1 cellular context compared by ENCODE assay signal in the genomic region with DNA sequence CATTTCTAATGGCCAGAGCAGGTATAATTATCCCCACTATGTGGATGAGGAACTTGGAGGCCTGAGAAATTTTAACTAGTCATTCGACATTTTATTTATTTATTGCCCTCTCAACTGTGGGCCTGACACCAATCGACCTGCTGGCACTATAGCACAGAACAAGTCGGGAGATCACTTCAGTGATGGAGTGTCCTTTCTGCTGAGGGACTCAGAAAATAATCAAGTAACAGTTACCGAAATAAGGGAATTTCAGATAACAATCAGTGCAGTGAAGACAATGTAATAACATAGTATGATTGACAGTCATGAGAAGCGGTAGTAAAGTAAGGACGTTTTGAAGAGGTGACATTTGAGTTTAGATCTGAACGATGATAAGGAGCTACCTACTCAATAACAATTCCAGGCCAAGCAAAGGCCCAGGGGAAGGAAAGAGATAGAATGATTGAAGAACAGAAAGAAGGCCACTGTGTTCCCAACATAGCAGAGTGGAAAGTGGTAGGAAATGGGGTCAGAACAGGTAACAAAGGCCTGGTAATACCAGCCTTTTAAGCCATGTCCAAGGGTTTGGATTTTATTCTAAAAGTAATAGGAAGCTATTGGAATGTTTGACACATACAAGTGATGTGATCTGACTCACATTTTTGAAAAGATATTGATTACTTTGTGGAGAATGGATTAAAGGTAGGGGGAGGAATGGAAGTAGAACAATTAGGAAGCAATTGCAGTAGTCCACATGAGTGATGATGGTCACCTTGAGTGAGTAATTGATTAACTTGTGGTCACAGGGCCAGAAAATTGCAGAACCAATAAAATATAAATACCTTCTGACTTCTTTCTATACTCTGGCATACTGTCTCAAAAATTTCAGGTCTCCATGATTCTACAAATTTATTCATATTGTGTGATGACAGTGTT.
TF ChIP-seq lines count a peak whose summit lies in the region.

No MANE protein-coding gene starts in this region.

TF ChIP-seq in H1, 55 proteins besides CTCF, POLR2A, EP300 and RAD21:
- TF ChIP-seq ASH2L (IDR thresholded peaks at IDR 0.05; ENCODE audit: low read length): no peak
- TF ChIP-seq SP4 (IDR thresholded peaks at IDR 0.05; ENCODE audit: low read length): no peak
- no peak for TF ChIP-seq SAP30 (IDR thresholded peaks at IDR 0.05; ENCODE audit: insufficient read depth, insufficient replicate concordance, low read length)
- no peak for TF ChIP-seq POU5F1 (IDR thresholded peaks at IDR 0.05; ENCODE audit: low read depth, low read length)
- TF ChIP-seq BCL11A (IDR thresholded peaks at IDR 0.05; ENCODE audit: low read depth in 2 of 2, low read length in 2 of 2): no peak
- TF ChIP-seq CBX8 (IDR thresholded peaks at IDR 0.05; ENCODE audit: borderline replicate concordance, low read depth, low read length): no peak
- TF ChIP-seq TEAD4 (IDR thresholded peaks at IDR 0.05; ENCODE audit: low read depth, low read length): no peak
- no peak for TF ChIP-seq EZH2 (IDR thresholded peaks at IDR 0.05; ENCODE audit: low read depth, low read length, severe bottlenecking)
- no peak for TF ChIP-seq SIN3A (conservative IDR thresholded peaks at IDR 0.05 in 1 of 2, IDR thresholded peaks at IDR 0.05 in 1 of 2; ENCODE audit: low read depth in 1 of 2, low read length in 2 of 2)
- TF ChIP-seq TBP (IDR thresholded peaks at IDR 0.05; ENCODE audit: low read depth, low read length): no peak
- TF ChIP-seq EGR1 (IDR thresholded peaks at IDR 0.05; ENCODE audit: borderline replicate concordance, low read depth, low read length): no peak
- no peak for TF ChIP-seq RNF2 (IDR thresholded peaks at IDR 0.05; ENCODE audit: borderline replicate concordance, low read depth, low read length, missing control alignments, poor library complexity, severe bottlenecking)
- TF ChIP-seq FOSL1 (IDR thresholded peaks at IDR 0.05; ENCODE audit: insufficient read depth, low read depth, low read length): no peak
- no peak for TF ChIP-seq GABPA (IDR thresholded peaks at IDR 0.05; ENCODE audit: borderline replicate concordance, insufficient read depth, low read length)
- no peak for TF ChIP-seq SIRT6 (IDR thresholded peaks at IDR 0.05; ENCODE audit: low read length)
- TF ChIP-seq RBBP5 (IDR thresholded peaks at IDR 0.05; ENCODE audit: borderline replicate concordance, low read depth, low read length): no peak
- TF ChIP-seq PHF8 (conservative IDR thresholded peaks at IDR 0.05; ENCODE audit: low read depth, low read length): no peak
- TF ChIP-seq JUN (IDR thresholded peaks at IDR 0.05; ENCODE audit: low read depth, low read length): no peak
- no peak for TF ChIP-seq TAF1 (IDR thresholded peaks at IDR 0.05; ENCODE audit: low read depth, low read length)
- no peak for TF ChIP-seq KDM1A (IDR thresholded peaks at IDR 0.05; ENCODE audit: borderline replicate concordance, low read length)
